In genomic region chr3:50628601-50629000, GRCh38 we compare ENCODE assay signal across 18 cellular contexts. TPM values are rescaled to one million over a fixed set of nuclear protein-coding genes. Genes with fewer than 3 reads are reported as not detected.
DNase-seq lines count a peak whose midpoint lies in the region; ATAC-seq and TF ChIP-seq lines count a peak whose summit lies in the region.
"Had no signal": no experiment of that assay in that cellular context is flagged by ENCODE, and none has a peak within 500 bp of the region (broad histone marks: within the 10 kb centered on the region; RNA-seq: fewer than 3 reads in every experiment).

No MANE protein-coding gene starts in this region.

- H3K4ac ChIP-seq in neuronal stem cell (ENCODE audit: low read length), result no peak overlapping the region

- H3K27ac ChIP-seq in HCT116 (ENCODE audit: low read depth, low read length) (peak overlapping the region; percentile 87), neuronal stem cell (replicated peaks; ENCODE audit: low read length) (no peak overlapping the region)

- H3K9me2 ChIP-seq in HCT116 (ENCODE audit: insufficient read depth), result no peaks in the 10 kb centered on the region

- ATAC-seq in HCT116 (no peak), GM19467 (IDR thresholded peaks at IDR 0.05; ENCODE audit: unreplicated experiment) (no peak), GM19023 (IDR thresholded peaks at IDR 0.05; ENCODE audit: unreplicated experiment) (no peak), GM18520 (IDR thresholded peaks at IDR 0.05; ENCODE audit: unreplicated experiment) (no peak)
- ATAC-seq: CD8-positive, alpha-beta T cell had no signal

- TF ChIP-seq CTCF in HCT116 (IDR thresholded peaks at IDR 0.05 in 2 of 3, conservative IDR thresholded peaks at IDR 0.05 in 1 of 3; ENCODE audit: borderline replicate concordance in 1 of 3, insufficient read depth in 1 of 3, low read depth in 2 of 3, low read length in 2 of 3), result no peak

- RAD21 ChIA-PET in HCT116 (lab: Charles Lee; ENCODE audit: low non-redundant PET in 1 of 2, low total read pairs in 2 of 2, uncharacterized antibody in 2 of 2, unreplicated experiment in 2 of 2), result interaction anchor here (0.7 to 2.1 kb wide), 5 partner anchors 16 to 27 kb away, joined by 3 to 12 read pairs (median 3); no protein-coding TSS in a partner anchor

- H3K9me3 ChIP-seq in HCT116 (ENCODE audit: control insufficient read depth in 1 of 2, insufficient read depth in 1 of 2, low read depth in 1 of 2, low read length in 2 of 2), result no peaks in the 10 kb centered on the region
- H3K9me3 ChIP-seq in neuronal stem cell (replicated peaks in 1 of 2; ENCODE audit: control insufficient read depth in 2 of 2, insufficient read depth in 1 of 2, low read depth in 1 of 2, low read length in 2 of 2), result no peaks in the 10 kb centered on the region
- H3K9me3 ChIP-seq: A549 had no signal

- H3K9me3 Mint-ChIP-seq in activated T-cell treated with anti-CD3 and anti-CD28 coated beads, Interleukin-2, amount 50 U/mL, for 24 hours, result no peaks in the 10 kb centered on the region
- H3K9me3 Mint-ChIP-seq in activated T-helper 1 cell treated with anti-CD3 and anti-CD28 coated beads, Interleukin-12 subunit alpha, Interleukin-12 subunit beta, Interleukin-2, Interleukin-4 antibody, amounts not matched to agents 30 ng/mL and 10 ng/mL and 1 ng/mL, durations not matched to agents 14 hours and 24 hours and 36 hours, result no peaks in the 10 kb centered on the region
- H3K9me3 Mint-ChIP-seq: CD8-positive, alpha-beta T cell; endodermal cell had no signal

- H4K91ac ChIP-seq in neuronal stem cell (ENCODE audit: low read depth, low read length, poor library complexity), result no peak overlapping the region

- H3K79me2 ChIP-seq in HCT116 (ENCODE audit: insufficient read depth, low read length), result peaks cover 92% of the 10 kb centered on the region

- peak overlapping the region; percentile 80 for H3K18ac ChIP-seq in neuronal stem cell (ENCODE audit: low read length)

- no TSS peak for BruUV-seq in HCT116 (replicated peaks; lab: Mats Ljungman, UMichigan)

- DNase-seq in activated T-cell treated with anti-CD3 and anti-CD28 coated beads, Interleukin-2, amount 50 U/mL, for 24 hours, result no peak
- no peak for DNase-seq in activated T-cell treated with anti-CD3 and anti-CD28 coated beads, Interleukin-2, amount 50 U/mL, for 1 hour
- DNase-seq in HCT116 (ENCODE audit: low read depth, low spot score) (no peak), neuronal stem cell (ENCODE audit: low spot score) (no peak)
- no peak for DNase-seq in activated T-helper 1 cell treated with anti-CD3 and anti-CD28 coated beads, Interleukin-12 subunit alpha, Interleukin-12 subunit beta, Interleukin-2, Interleukin-4 antibody, amounts not matched to agents 30 ng/mL and 10 ng/mL and 1 ng/mL, durations not matched to agents 14 hours and 24 hours and 36 hours (ENCODE audit: low spot score)
- DNase-seq: activated CD4-positive, alpha-beta T cell treated with anti-CD3 and anti-CD28 coated beads for 48 hours; CD8-positive, alpha-beta T cell; endodermal cell; GOT3; mesendoderm; NCI-H1694; NCI-H2227 treated with DMSO at 0.1 percent for 48 hours; trophoblast cell had no signal

- intact Hi-C loops in HCT116 (cut with micrococcal nuclease), result no loop called here
- intact Hi-C loops in activated T-helper 1 cell treated with anti-CD3 and anti-CD28 coated beads, Interleukin-12 subunit alpha, Interleukin-12 subunit beta, Interleukin-2, Interleukin-4 antibody, amounts not matched to agents 30 ng/mL and 10 ng/mL and 1 ng/mL, durations not matched to agents 14 hours and 24 hours and 36 hours (cut with micrococcal nuclease), result no loop called here

- H3K27me3 Mint-ChIP-seq in activated T-cell treated with anti-CD3 and anti-CD28 coated beads, Interleukin-2, amount 50 U/mL, for 24 hours, result no peaks in the 10 kb centered on the region
- peaks cover 1% of the 10 kb centered on the region for H3K27me3 Mint-ChIP-seq in activated T-helper 1 cell treated with anti-CD3 and anti-CD28 coated beads, Interleukin-12 subunit alpha, Interleukin-12 subunit beta, Interleukin-2, Interleukin-4 antibody, amounts not matched to agents 30 ng/mL and 10 ng/mL and 1 ng/mL, durations not matched to agents 14 hours and 24 hours and 36 hours (ENCODE audit: insufficient read depth)

- H2BK15ac ChIP-seq in neuronal stem cell (ENCODE audit: low read length), result peak overlapping the region; percentile 13

- TF ChIP-seq RAD21 in HCT116 (IDR thresholded peaks at IDR 0.05; ENCODE audit: low read depth), result no peak

- peaks cover 100% of the 10 kb centered on the region for H3K4me1 Mint-ChIP-seq in activated T-cell treated with anti-CD3 and anti-CD28 coated beads, Interleukin-2, amount 50 U/mL, for 24 hours (ENCODE audit: low read depth)
- peaks cover 96% of the 10 kb centered on the region for H3K4me1 Mint-ChIP-seq in activated T-helper 1 cell treated with anti-CD3 and anti-CD28 coated beads, Interleukin-12 subunit alpha, Interleukin-12 subunit beta, Interleukin-2, Interleukin-4 antibody, amounts not matched to agents 30 ng/mL and 10 ng/mL and 1 ng/mL, durations not matched to agents 14 hours and 24 hours and 36 hours (ENCODE audit: low read depth)

- no peak overlapping the region for H2BK12ac ChIP-seq in neuronal stem cell (ENCODE audit: low read length)

- H3K4me2 ChIP-seq in HCT116 (ENCODE audit: low read length) (peak overlapping the region; percentile 75), neuronal stem cell (ENCODE audit: insufficient read depth, low read length, poor library complexity, severe bottlenecking) (no peak overlapping the region)

- H4K20me1 ChIP-seq in HCT116 (ENCODE audit: insufficient read depth), result no peaks in the 10 kb centered on the region; the same call in 1 of the 2 replicates

- no peak overlapping the region for H2AFZ ChIP-seq in HCT116 (ENCODE audit: low read depth, low read length, poor library complexity, severe bottlenecking)
- no peak overlapping the region for H2AFZ ChIP-seq in neuronal stem cell (ENCODE audit: low read length)

- H3K27me3 ChIP-seq in HCT116 (ENCODE audit: insufficient read depth, low read length), result no peaks in the 10 kb centered on the region
- no peaks in the 10 kb centered on the region for H3K27me3 ChIP-seq in neuronal stem cell (ENCODE audit: control insufficient read depth in 3 of 3, insufficient read depth in 3 of 3, low read depth in 1 of 3, low read length in 3 of 3)

- TF ChIP-seq POLR2A in HCT116 (IDR thresholded peaks at IDR 0.05; ENCODE audit: borderline replicate concordance, extremely low read depth, insufficient read depth, insufficient read length), result no peak

- H2AK5ac ChIP-seq in neuronal stem cell (ENCODE audit: low read depth, low read length), result peak overlapping the region; percentile 16

- peaks cover 99% of the 10 kb centered on the region for H3K36me3 Mint-ChIP-seq in activated T-cell treated with anti-CD3 and anti-CD28 coated beads, Interleukin-2, amount 50 U/mL, for 24 hours (ENCODE audit: low read depth)
- H3K36me3 Mint-ChIP-seq in activated T-helper 1 cell treated with anti-CD3 and anti-CD28 coated beads, Interleukin-12 subunit alpha, Interleukin-12 subunit beta, Interleukin-2, Interleukin-4 antibody, amounts not matched to agents 30 ng/mL and 10 ng/mL and 1 ng/mL, durations not matched to agents 14 hours and 24 hours and 36 hours (ENCODE audit: low read depth), result peaks cover 40% of the 10 kb centered on the region

- H3K4me1 ChIP-seq in HCT116 (ENCODE audit: control insufficient read depth in 1 of 2, insufficient read depth in 2 of 2, low read length in 2 of 2) (peaks cover 63 to 93% of the 10 kb centered on the region in 2 experiments), neuronal stem cell (ENCODE audit: control insufficient read depth in 2 of 2, insufficient read depth in 1 of 2, low read depth in 1 of 2, low read length in 2 of 2) (peaks cover 4 to 47% of the 10 kb centered on the region in 2 donors)

- peak overlapping the region; percentile 80 for H3K27ac Mint-ChIP-seq in activated T-cell treated with anti-CD3 and anti-CD28 coated beads, Interleukin-2, amount 50 U/mL, for 24 hours
- H3K27ac Mint-ChIP-seq in activated T-helper 1 cell treated with anti-CD3 and anti-CD28 coated beads, Interleukin-12 subunit alpha, Interleukin-12 subunit beta, Interleukin-2, Interleukin-4 antibody, amounts not matched to agents 30 ng/mL and 10 ng/mL and 1 ng/mL, durations not matched to agents 14 hours and 24 hours and 36 hours, result peak overlapping the region; percentile 73
- H3K27ac Mint-ChIP-seq: CD8-positive, alpha-beta T cell; endodermal cell had no signal

- H2BK5ac ChIP-seq in neuronal stem cell (ENCODE audit: low read length), result peak overlapping the region; percentile 26

- H3K9ac ChIP-seq in HCT116 (ENCODE audit: low read length), result peak overlapping the region; percentile 58
- no peak overlapping the region for H3K9ac ChIP-seq in neuronal stem cell (ENCODE audit: low read depth, low read length, poor library complexity)

- peaks cover 0 to 3% of the 10 kb centered on the region in 2 experiments; a peak in 1 of 4 replicates for H3K36me3 ChIP-seq in HCT116 (ENCODE audit: control insufficient read depth in 1 of 2, insufficient read depth in 2 of 2, low read length in 2 of 2)
- peaks cover 0 to 12% of the 10 kb centered on the region in 2 donors for H3K36me3 ChIP-seq in neuronal stem cell (replicated peaks in 1 of 2; ENCODE audit: control insufficient read depth in 2 of 2, insufficient read depth in 2 of 2, low read length in 2 of 2)

- H3K4me3 Mint-ChIP-seq in activated T-cell treated with anti-CD3 and anti-CD28 coated beads, Interleukin-2, amount 50 U/mL, for 24 hours, result no peak overlapping the region
- H3K4me3 Mint-ChIP-seq in activated T-helper 1 cell treated with anti-CD3 and anti-CD28 coated beads, Interleukin-12 subunit alpha, Interleukin-12 subunit beta, Interleukin-2, Interleukin-4 antibody, amounts not matched to agents 30 ng/mL and 10 ng/mL and 1 ng/mL, durations not matched to agents 14 hours and 24 hours and 36 hours, result peak overlapping the region; percentile 9
- H3K4me3 Mint-ChIP-seq: CD8-positive, alpha-beta T cell; endodermal cell had no signal

- POLR2A ChIA-PET in HCT116 (lab: Charles Lee), result interaction anchor here (2.1 kb wide), 1 partner anchor 24 kb away, joined by 7 read pairs; no protein-coding TSS in a partner anchor

- H3K79me1 ChIP-seq in neuronal stem cell (ENCODE audit: low read depth, low read length), result peaks cover 16% of the 10 kb centered on the region

- peak overlapping the region; percentile 59 for H3K14ac ChIP-seq in neuronal stem cell (ENCODE audit: low read length)

- WGBS in neuronal stem cell (ENCODE audit: extremely low coverage in 2 of 2, insufficient read length in 2 of 2, insufficient replicate concordance in 1 of 2), 2 donors, result no CpG with 5 or more reads among the region's 3 CpGs

- CTCF ChIA-PET in HCT116 (lab: Charles Lee), result interaction anchor here (1.0 to 2.8 kb wide), 5 partner anchors 17 to 744 kb away, joined by 3 to 29 read pairs (median 7); partner anchors contain the start of gene CISH

- no peak overlapping the region for H3K23ac ChIP-seq in neuronal stem cell (ENCODE audit: low read depth, low read length, poor library complexity)

- H3K4me3 ChIP-seq in HCT116 (replicated peaks in 1 of 2; ENCODE audit: low read depth in 1 of 2, low read length in 2 of 2), result no peak overlapping the region
- no peak overlapping the region for H3K4me3 ChIP-seq in neuronal stem cell (ENCODE audit: low read length in 2 of 2)
- H3K4me3 ChIP-seq: A549 had no signal

- H4K8ac ChIP-seq in neuronal stem cell (ENCODE audit: low read depth, low read length), result no peak overlapping the region

- H2BK120ac ChIP-seq in neuronal stem cell (ENCODE audit: low read depth, low read length), result no peak overlapping the region

RNA-seq across cellular contexts. Expression of gene MAPKAPK3, which starts 11.7 kb away (rescaled TPM):
- total RNA-seq in HCT116 (2021; ENCODE audit: unreplicated experiment), result 87.3 TPM
- polyA plus RNA-seq in HCT116 (2012), result 79.5 and 97.2 TPM in 2 replicates
- 191 and 201 TPM in 2 replicates for total RNA-seq in activated T-helper 1 cell treated with anti-CD3 and anti-CD28 coated beads, Interleukin-12 subunit alpha, Interleukin-12 subunit beta, Interleukin-2, Interleukin-4 antibody, amounts not matched to agents 30 ng/mL and 10 ng/mL and 1 ng/mL, durations not matched to agents 14 hours and 24 hours and 36 hours
- polyA plus RNA-seq in neuronal stem cell (2013, experiment 1 of 2), result 90.3 TPM
- polyA plus RNA-seq in neuronal stem cell (2013, experiment 2 of 2), result 89.0 TPM

RNA-seq across cellular contexts. Expression of gene CISH, which starts 17.0 kb away (rescaled TPM):
- 4.5 TPM for total RNA-seq in HCT116 (2021; ENCODE audit: unreplicated experiment)
- polyA plus RNA-seq in HCT116 (2012), result 5.0 and 5.1 TPM in 2 replicates
- total RNA-seq in activated T-helper 1 cell treated with anti-CD3 and anti-CD28 coated beads, Interleukin-12 subunit alpha, Interleukin-12 subunit beta, Interleukin-2, Interleukin-4 antibody, amounts not matched to agents 30 ng/mL and 10 ng/mL and 1 ng/mL, durations not matched to agents 14 hours and 24 hours and 36 hours, result 334 and 341 TPM in 2 replicates
- 2.1 TPM for polyA plus RNA-seq in neuronal stem cell (2013, experiment 1 of 2)
- polyA plus RNA-seq in neuronal stem cell (2013, experiment 2 of 2), result 2.1 TPM
- polyA plus RNA-seq: neural cell had no signal

RNA-seq across cellular contexts. Expression of gene DOCK3, which starts 46.1 kb away (rescaled TPM):
- 4.2 TPM for total RNA-seq in HCT116 (2021; ENCODE audit: unreplicated experiment)
- polyA plus RNA-seq in HCT116 (2012), result 3.2 and 3.5 TPM in 2 replicates
- 1.5 and 1.6 TPM in 2 replicates for total RNA-seq in activated T-helper 1 cell treated with anti-CD3 and anti-CD28 coated beads, Interleukin-12 subunit alpha, Interleukin-12 subunit beta, Interleukin-2, Interleukin-4 antibody, amounts not matched to agents 30 ng/mL and 10 ng/mL and 1 ng/mL, durations not matched to agents 14 hours and 24 hours and 36 hours
- 5.7 TPM for polyA plus RNA-seq in neuronal stem cell (2013, experiment 1 of 2)
- polyA plus RNA-seq in neuronal stem cell (2013, experiment 2 of 2), result 6.0 TPM

RNA-seq across cellular contexts. Expression of gene HEMK1, which starts 59.3 kb away (rescaled TPM):
- total RNA-seq in HCT116 (2021; ENCODE audit: unreplicated experiment), result 20.5 TPM
- 11.3 and 15.1 TPM in 2 replicates for polyA plus RNA-seq in HCT116 (2012)
- 54.1 and 58.0 TPM in 2 replicates for total RNA-seq in activated T-helper 1 cell treated with anti-CD3 and anti-CD28 coated beads, Interleukin-12 subunit alpha, Interleukin-12 subunit beta, Interleukin-2, Interleukin-4 antibody, amounts not matched to agents 30 ng/mL and 10 ng/mL and 1 ng/mL, durations not matched to agents 14 hours and 24 hours and 36 hours
- 15.5 TPM for polyA plus RNA-seq in neuronal stem cell (2013, experiment 1 of 2)
- polyA plus RNA-seq in neuronal stem cell (2013, experiment 2 of 2), result 15.1 TPM

Comparison
In these comparisons a context has a peak if more than half of its experiments do, and no peak if none do; other contexts are left out.
1. RNA of gene CISH, which starts 17.0 kb away (total RNA-seq): 334 to 341 TPM in activated T-helper 1 cell treated with anti-CD3 and anti-CD28 coated beads, Interleukin-12 subunit alpha, Interleukin-12 subunit beta, Interleukin-2, Interleukin-4 antibody, amounts not matched to agents 30 ng/mL and 10 ng/mL and 1 ng/mL, durations not matched to agents 14 hours and 24 hours and 36 hours; 4.5 TPM in HCT116 (single experiment); every median in the first group is over 10 times any median in the second.